ENCODE assay signal across 1 cellular context in genomic region chr17:17944743-17945142, GRCh38.
TF ChIP-seq lines count a peak whose summit lies in the region.

No MANE protein-coding gene starts in this region.

TF ChIP-seq in IMR-90, 13 proteins besides CTCF, POLR2A, EP300 and RAD21:
- no peak for TF ChIP-seq SMC3 (IDR thresholded peaks at IDR 0.05; ENCODE audit: low read depth, low read length)
- TF ChIP-seq MAZ (IDR thresholded peaks at IDR 0.05; ENCODE audit: borderline replicate concordance, low read depth, low read length), result no peak
- TF ChIP-seq MXI1 (IDR thresholded peaks at IDR 0.05; ENCODE audit: borderline replicate concordance, low read depth, low read length), result no peak
- no peak for TF ChIP-seq CHD1 (IDR thresholded peaks at IDR 0.05; ENCODE audit: low read depth, low read length)
- TF ChIP-seq BHLHE40 (IDR thresholded peaks at IDR 0.05; ENCODE audit: low read depth, low read length), result no peak
- no peak for TF ChIP-seq RCOR1 (IDR thresholded peaks at IDR 0.05; ENCODE audit: insufficient replicate concordance, low read length)
- TF ChIP-seq NFE2L2 (IDR thresholded peaks at IDR 0.05; ENCODE audit: low read depth, low read length), result no peak
- no peak for TF ChIP-seq RFX5 (IDR thresholded peaks at IDR 0.05; ENCODE audit: low read depth, low read length)
- TF ChIP-seq CEBPB (IDR thresholded peaks at IDR 0.05; ENCODE audit: low read depth, low read length), result no peak
- TF ChIP-seq ELK1 (IDR thresholded peaks at IDR 0.05; ENCODE audit: borderline replicate concordance, low read depth, low read length), result no peak
- no peak for TF ChIP-seq MAFK (IDR thresholded peaks at IDR 0.05; ENCODE audit: low read depth, low read length)
- no peak for TF ChIP-seq USF2 (IDR thresholded peaks at IDR 0.05; ENCODE audit: low read depth, low read length)
- no peak for TF ChIP-seq FOS (IDR thresholded peaks at IDR 0.05; ENCODE audit: low read depth, low read length)
